8 cellular contexts compared by ENCODE assay signal in genomic region chr19:57633832-57634131, GRCh38. TPM values are rescaled to one million over a fixed set of nuclear protein-coding genes. Genes with fewer than 3 reads are reported as not detected.
DNase-seq lines count a peak whose midpoint lies in the region; ATAC-seq and TF ChIP-seq lines count a peak whose summit lies in the region.

No MANE protein-coding gene starts in this region.

- peak overlapping the region; percentile 90 for H3K4me2 ChIP-seq in HCT116 (ENCODE audit: low read length)

- H4K20me1 ChIP-seq in HCT116 (ENCODE audit: insufficient read depth) = no peaks in the 10 kb centered on the region

- H3K27me3 Mint-ChIP-seq in activated T-helper 17 cell treated with anti-CD3 and anti-CD28 coated beads, Interleukin-2, amount 50 U/mL, for 72 hours = no peaks in the 10 kb centered on the region

- peaks cover 42% of the 10 kb centered on the region for H3K36me3 Mint-ChIP-seq in activated T-helper 17 cell treated with anti-CD3 and anti-CD28 coated beads, Interleukin-2, amount 50 U/mL, for 72 hours (ENCODE audit: low read depth)

- no peak for TF ChIP-seq POLR2A in HCT116 (IDR thresholded peaks at IDR 0.05; ENCODE audit: borderline replicate concordance, extremely low read depth, insufficient read depth, insufficient read length)

- no peaks in the 10 kb centered on the region for H3K27me3 ChIP-seq in HCT116 (ENCODE audit: insufficient read depth, low read length)
- H3K27me3 ChIP-seq in right cardiac atrium (ENCODE audit: control insufficient read depth, insufficient read depth) = no peaks in the 10 kb centered on the region
- no peaks in the 10 kb centered on the region for H3K27me3 ChIP-seq in skeletal muscle tissue (ENCODE audit: control insufficient read depth in 3 of 3, insufficient read depth in 3 of 3, low read length in 3 of 3)

- H3K36me3 ChIP-seq in HCT116 (ENCODE audit: control insufficient read depth in 1 of 2, insufficient read depth in 2 of 2, low read length in 2 of 2) (no peaks in the 10 kb centered on the region; a peak in 1 of 4 replicates), skeletal muscle tissue (ENCODE audit: control insufficient read depth in 3 of 3, insufficient read depth in 3 of 3, low read length in 3 of 3) (peaks cover 28 to 38% (median 35%) of the 10 kb centered on the region in 3 donors)

- H3K4me1 ChIP-seq in HCT116 (ENCODE audit: control insufficient read depth in 1 of 2, insufficient read depth in 2 of 2, low read length in 2 of 2) (peaks cover 3 to 7% of the 10 kb centered on the region in 2 experiments; a peak in 2 of 4 replicates), right cardiac atrium (ENCODE audit: control insufficient read depth, insufficient read depth, low read length) (peaks cover 6% of the 10 kb centered on the region), skeletal muscle tissue (ENCODE audit: control insufficient read depth in 3 of 3, insufficient read depth in 3 of 3, low read length in 3 of 3) (peaks cover 13 to 16% (median 15%) of the 10 kb centered on the region in 3 donors)

- no peak for TF ChIP-seq CTCF in HCT116 (IDR thresholded peaks at IDR 0.05 in 2 of 3, conservative IDR thresholded peaks at IDR 0.05 in 1 of 3; ENCODE audit: borderline replicate concordance in 1 of 3, insufficient read depth in 1 of 3, low read depth in 2 of 3, low read length in 2 of 3)

- H3K4me1 Mint-ChIP-seq in activated T-helper 17 cell treated with anti-CD3 and anti-CD28 coated beads, Interleukin-2, amount 50 U/mL, for 72 hours = no peaks in the 10 kb centered on the region

- no peak for TF ChIP-seq RAD21 in HCT116 (IDR thresholded peaks at IDR 0.05; ENCODE audit: low read depth)

- peak overlapping the region; percentile 85 for H3K4me3 Mint-ChIP-seq in activated T-helper 17 cell treated with anti-CD3 and anti-CD28 coated beads, Interleukin-2, amount 50 U/mL, for 72 hours

- no TSS peak for BruUV-seq in HCT116 (replicated peaks; lab: Mats Ljungman, UMichigan)

- H3K27ac ChIP-seq in HCT116 (ENCODE audit: low read depth, low read length) (no peak overlapping the region), right cardiac atrium (ENCODE audit: low read length) (no peak overlapping the region), skeletal muscle tissue (ENCODE audit: low read depth, low read length) (no peak overlapping the region)

- H3K4me3 ChIP-seq in HCT116 (replicated peaks in 1 of 2; ENCODE audit: low read depth in 1 of 2, low read length in 2 of 2) = peak overlapping the region; percentile 76 to 79
- H3K4me3 ChIP-seq in right cardiac atrium (ENCODE audit: low read length) = peak overlapping the region; percentile 68
- H3K4me3 ChIP-seq in skeletal muscle tissue (ENCODE audit: low read length in 3 of 3) = peak overlapping the region; percentile 85 to 93 (median 90)

- H3K9me3 ChIP-seq in HCT116 (ENCODE audit: control insufficient read depth in 1 of 2, insufficient read depth in 1 of 2, low read depth in 1 of 2, low read length in 2 of 2) (peaks cover 12 to 18% of the 10 kb centered on the region in 2 experiments; a peak in 2 of 4 replicates), right cardiac atrium (ENCODE audit: control insufficient read depth, low read length) (peaks cover 2% of the 10 kb centered on the region), skeletal muscle tissue (ENCODE audit: control insufficient read depth in 3 of 3, low read length in 3 of 3) (peaks cover 4 to 28% (median 10%) of the 10 kb centered on the region in 3 donors)

- POLR2A ChIA-PET in HCT116 (lab: Charles Lee) = no interaction called here

- 41% methylated on average over 6 of the region's 6 CpGs for WGBS in right cardiac atrium

- intact Hi-C loops in HCT116 (cut with micrococcal nuclease) (loop anchor here (2.0 to 10.0 kb wide), 2 partner anchors 47 to 281 kb away; partner anchors contain the start of genes ZNF417 and ZNF551), right cardiac atrium (cut with DNase I) (no loop called here)

- RAD21 ChIA-PET in HCT116 (lab: Charles Lee; ENCODE audit: low non-redundant PET in 1 of 2, low total read pairs in 2 of 2, uncharacterized antibody in 2 of 2, unreplicated experiment in 2 of 2) = no interaction called here

- no peak for DNase-seq in HCT116 (ENCODE audit: low read depth, low spot score)
- DNase-seq in right cardiac atrium = peak in 2 of 3 donors; percentile 32 to 44
- no peak for DNase-seq in COLO668 (lab: John Stamatoyannopoulos, UW; ENCODE audit: unreplicated experiment)
- no peak for DNase-seq in NCI-H2196 (lab: John Stamatoyannopoulos, UW; ENCODE audit: unreplicated experiment)
- no peak for DNase-seq in stimulated activated CD4-positive, alpha-beta T cell treated with anti-CD3 and anti-CD28 coated beads, Interleukin-4, amount 100 ng/mL, for 24 hours
- DNase-seq in SIG-M5 treated with dmso at 0.1 percent for 504 hours (lab: John Stamatoyannopoulos, UW; ENCODE audit: unreplicated experiment) = no peak

- H2AFZ ChIP-seq in HCT116 (ENCODE audit: low read depth, low read length, poor library complexity, severe bottlenecking) = no peak overlapping the region

- H3K9ac ChIP-seq in HCT116 (ENCODE audit: low read length) (0 out of 2 replicates have a peak overlapping the region, but pooled peaks have one; percentile 49), skeletal muscle tissue (ENCODE audit: low read depth in 1 of 3, low read length in 3 of 3) (peak overlapping the region; percentile 83 to 89 (median 87))

- H3K27ac Mint-ChIP-seq in activated T-helper 17 cell treated with anti-CD3 and anti-CD28 coated beads, Interleukin-2, amount 50 U/mL, for 72 hours = peak overlapping the region; percentile 69

- CTCF ChIA-PET in HCT116 (lab: Charles Lee) = no interaction called here

- H3K9me3 Mint-ChIP-seq in activated T-helper 17 cell treated with anti-CD3 and anti-CD28 coated beads, Interleukin-2, amount 50 U/mL, for 72 hours = peaks cover 20% of the 10 kb centered on the region

- no peaks in the 10 kb centered on the region for H3K9me2 ChIP-seq in HCT116 (ENCODE audit: insufficient read depth)

- ATAC-seq in HCT116 (no peak), right cardiac atrium (peak; percentile 34 to 44)
- ATAC-seq in activated T-helper 17 cell treated with anti-CD3 and anti-CD28 coated beads, Interleukin-2, amount 50 U/mL, for 72 hours (replicated peaks) = no peak

- H3K79me2 ChIP-seq in HCT116 (ENCODE audit: insufficient read depth, low read length) = no peaks in the 10 kb centered on the region

TF ChIP-seq in HCT116, 20 proteins besides CTCF, POLR2A, EP300 and RAD21 (continues in another document):
- TF ChIP-seq ZNF274 (IDR thresholded peaks at IDR 0.05; ENCODE audit: low read depth, low read length) (no peak), ZBTB33 (IDR thresholded peaks at IDR 0.05; ENCODE audit: extremely low read depth, insufficient replicate concordance, low read length) (no peak), JUND (IDR thresholded peaks at IDR 0.05) (no peak), TCF7L2 (IDR thresholded peaks at IDR 0.05; ENCODE audit: borderline replicate concordance, extremely low read depth, insufficient read depth, insufficient read length) (no peak), CBX3 (IDR thresholded peaks at IDR 0.05; ENCODE audit: low read depth) (no peak)

RNA-seq across cellular contexts. Expression of gene ZNF211, which starts 0.8 kb away (rescaled TPM):
- total RNA-seq in HCT116 (2021; ENCODE audit: unreplicated experiment) = 6.7 TPM
- polyA plus RNA-seq in HCT116 (2012) = 5.0 and 5.4 TPM in 2 replicates
- 10 to 100 TPM in 1 of 2 donors, 1 to 10 TPM in 1; 8.4 to 14.0 TPM for total RNA-seq in activated T-helper 17 cell treated with anti-CD3 and anti-CD28 coated beads, Interleukin-2, amount 50 U/mL, for 72 hours
- 10 to 100 TPM; 11.9 to 15.0 (median 13.6) TPM for total RNA-seq in right cardiac atrium
- 8.0 TPM for polyA plus RNA-seq in right cardiac atrium
- 12.5 TPM for total RNA-seq in skeletal muscle tissue

RNA-seq across cellular contexts. Expression of gene ZNF134, which starts 19.7 kb away (rescaled TPM):
- total RNA-seq in HCT116 (2021; ENCODE audit: unreplicated experiment) (8.4 TPM), right cardiac atrium (10 to 100 TPM; 15.1 to 20.1 (median 17.3) TPM), skeletal muscle tissue (17.7 TPM)
- 3.2 and 5.7 TPM in 2 replicates for polyA plus RNA-seq in HCT116 (2012)
- total RNA-seq in activated T-helper 17 cell treated with anti-CD3 and anti-CD28 coated beads, Interleukin-2, amount 50 U/mL, for 72 hours = 10 to 100 TPM in 1 of 2 donors, 1 to 10 TPM in 1; 5.7 to 11.2 TPM
- 5.5 TPM for polyA plus RNA-seq in right cardiac atrium

RNA-seq across cellular contexts. Expression of gene ZNF530, which starts 34.1 kb away (rescaled TPM):
- total RNA-seq in HCT116 (2021; ENCODE audit: unreplicated experiment) = 3.8 TPM
- polyA plus RNA-seq in HCT116 (2012) = 1.2 and 2.4 TPM in 2 replicates
- total RNA-seq in activated T-helper 17 cell treated with anti-CD3 and anti-CD28 coated beads, Interleukin-2, amount 50 U/mL, for 72 hours = 1 to 10 TPM; 6.0 to 9.9 TPM
- total RNA-seq in right cardiac atrium = 1 to 10 TPM; 3.7 to 5.9 (median 5.0) TPM
- polyA plus RNA-seq in right cardiac atrium = 8.4 TPM
- 6.8 TPM for total RNA-seq in skeletal muscle tissue

RNA-seq across cellular contexts. Expression of gene ZSCAN4, which starts 35.0 kb away (rescaled TPM):
- not detected for total RNA-seq in HCT116 (2021; ENCODE audit: unreplicated experiment)
- not detected in 2 replicates for polyA plus RNA-seq in HCT116 (2012)
- not detected for total RNA-seq in activated T-helper 17 cell treated with anti-CD3 and anti-CD28 coated beads, Interleukin-2, amount 50 U/mL, for 72 hours
- under 1 TPM in 3 of 4 donors, not detected in 1; 0.23 to 0.37 (median 0.33) TPM for total RNA-seq in right cardiac atrium
- 0.16 TPM for polyA plus RNA-seq in right cardiac atrium
- total RNA-seq in skeletal muscle tissue = not detected

RNA-seq across cellular contexts. Expression of gene ZNF551, which starts 48.0 kb away (rescaled TPM):
- total RNA-seq in HCT116 (2021; ENCODE audit: unreplicated experiment) (10.8 TPM), right cardiac atrium (1 to 10 TPM; 3.1 to 5.7 (median 4.2) TPM), skeletal muscle tissue (11.5 TPM)
- polyA plus RNA-seq in HCT116 (2012) = 3.0 and 3.8 TPM in 2 replicates
- total RNA-seq in activated T-helper 17 cell treated with anti-CD3 and anti-CD28 coated beads, Interleukin-2, amount 50 U/mL, for 72 hours = 10 to 100 TPM in 1 of 2 donors, 1 to 10 TPM in 1; 7.1 to 10.8 TPM
- 2.0 TPM for polyA plus RNA-seq in right cardiac atrium

Comparison
In these comparisons a context has a peak if more than half of its experiments do, and no peak if none do; other contexts are left out.
1. ATAC-seq: peak in right cardiac atrium (2 of 2); none in HCT116 (single experiment) and activated T-helper 17 cell treated with anti-CD3 and anti-CD28 coated beads, Interleukin-2, amount 50 U/mL, for 72 hours (single experiment).
2. DNase-seq: peak in right cardiac atrium (2 of 3); none in HCT116 (single experiment), COLO668 (single experiment), NCI-H2196 (single experiment), stimulated activated CD4-positive, alpha-beta T cell treated with anti-CD3 and anti-CD28 coated beads, Interleukin-4, amount 100 ng/mL, for 24 hours (single experiment) and SIG-M5 treated with dmso at 0.1 percent for 504 hours (single experiment).
3. Peak in every context shown above with its lines, with median percentiles within 50 percentile points of each other: H3K4me3 ChIP-seq.